8 cellular contexts compared by ENCODE assay signal in the genomic region with DNA sequence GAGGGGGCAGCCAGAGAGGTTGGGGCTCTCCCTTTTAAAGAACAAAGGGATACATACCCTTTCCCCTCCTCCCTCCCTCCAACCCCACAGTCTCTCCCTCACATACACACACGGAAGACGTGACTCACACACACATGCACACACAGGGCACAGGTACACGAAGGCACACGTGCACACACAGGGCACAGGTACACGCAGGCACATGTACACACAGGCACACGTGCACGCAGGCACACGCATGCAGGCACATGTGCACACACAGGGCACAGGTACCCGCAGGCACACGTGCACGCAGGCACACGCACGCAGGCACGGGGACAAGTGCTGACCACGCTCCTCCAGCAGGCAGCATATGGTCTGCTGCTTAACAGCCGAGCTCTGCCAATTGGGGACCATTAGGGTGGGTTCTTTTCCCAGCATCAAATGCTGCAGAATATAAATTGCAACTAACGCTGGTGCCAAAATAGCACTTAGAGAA. TPM values are rescaled to one million over a fixed set of nuclear protein-coding genes. Genes with fewer than 3 reads are reported as not detected.
A peak's percentile ranks its signal among the peaks of the same experiment; 100 is the strongest.
DNase-seq lines count a peak whose midpoint lies in the region; ATAC-seq, FAIRE-seq and TF ChIP-seq lines count a peak whose summit lies in the region.

No MANE protein-coding gene starts in this region.

- no peak overlapping the region for H3K4me3 ChIP-seq in GM23248
- H3K4me3 ChIP-seq in skin epidermis: peak overlapping the region in 4 of 7 experiments; percentile 13 to 37 (median 20)
- peak overlapping the region in 1 of 2 donors; percentile 11 for H3K4me3 ChIP-seq in prostate gland

- H3F3A ChIP-seq in GM23248 (ENCODE audit: insufficient read depth): no peaks in the 10 kb centered on the region

- H4K20me1 ChIP-seq in GM23248 (ENCODE audit: insufficient read depth): no peaks in the 10 kb centered on the region

- H3K36me3 ChIP-seq in GM23248 (ENCODE audit: low read depth) (no peaks in the 10 kb centered on the region), prostate gland (no peaks in the 10 kb centered on the region)

- no peak overlapping the region for H2AFZ ChIP-seq in GM23248

- 0 out of 2 replicates have a peak overlapping the region, but pooled peaks have one; percentile 18 for H3K9ac ChIP-seq in GM23248

- 0 out of 2 replicates have a peak, but pooled peaks cover 7% of the 10 kb centered on the region for H3K79me2 ChIP-seq in GM23248 (ENCODE audit: insufficient read depth)

- DNase-seq in GM23248: no peak
- peak; percentile 76 to 92 for DNase-seq in NCI-H524 (lab: John Stamatoyannopoulos, UW)
- DNase-seq in foreskin keratinocyte: no peak
- no peak for DNase-seq in GM12892 (ENCODE audit: insufficient read length)
- DNase-seq in prostate gland (ENCODE audit: low spot score): no peak

- no peak overlapping the region for H3K4me2 ChIP-seq in GM23248 (ENCODE audit: unreplicated experiment)

- in situ Hi-C loops in GM23248 (cut with MboI): no loop called here

- 65 to 66% methylated on average over 17 of the region's 17 CpGs for WGBS in GM23248 (ENCODE audit: low coverage in 1 of 2, low lambda C conversion rate in 2 of 2, missing lambda C conversion rate in 2 of 2), 2 experiments
- WGBS in prostate gland: 35% methylated on average over 17 of the region's 17 CpGs

- H3K4me1 ChIP-seq in GM23248 (ENCODE audit: insufficient read depth): no peaks in the 10 kb centered on the region
- H3K4me1 ChIP-seq in foreskin keratinocyte: no peaks in the 10 kb centered on the region
- no peaks in the 10 kb centered on the region for H3K4me1 ChIP-seq in prostate gland (replicated peaks)

- no peaks in the 10 kb centered on the region for H3K9me2 ChIP-seq in GM23248 (ENCODE audit: insufficient read depth)

- H3K9me3 ChIP-seq in GM23248 (ENCODE audit: low read depth) (no peaks in the 10 kb centered on the region), prostate gland (no peaks in the 10 kb centered on the region)

- intact Hi-C loops in prostate gland (cut with DNase I): loop anchor here (5.0 kb wide), 1 partner anchor 46 kb away; no protein-coding TSS in a partner anchor

- no peak overlapping the region for H3K27ac ChIP-seq in GM23248
- H3K27ac ChIP-seq in foreskin keratinocyte: no peak overlapping the region
- peak overlapping the region in 3 of 21 experiments; percentile 1 to 21 (median 10) for H3K27ac ChIP-seq in skin epidermis
- no peak overlapping the region for H3K27ac ChIP-seq in prostate gland

- no peak for FAIRE-seq in GM12892 (lab: Jason Lieb, UNC)

- TF ChIP-seq POLR2A in GM12892 (IDR thresholded peaks at IDR 0.05; ENCODE audit: low read depth, low read length) (no peak), prostate gland (IDR thresholded peaks at IDR 0.05) (no peak)

- ATAC-seq in foreskin keratinocyte (peak; percentile 8), HG03520 (IDR thresholded peaks at IDR 0.05; ENCODE audit: unreplicated experiment) (no peak), HG03521 (IDR thresholded peaks at IDR 0.05; ENCODE audit: unreplicated experiment) (no peak)

- TF ChIP-seq CTCF in foreskin keratinocyte (conservative IDR thresholded peaks at IDR 0.05): no peak
- no peak for TF ChIP-seq CTCF in prostate gland (IDR thresholded peaks at IDR 0.05)

- no peaks in the 10 kb centered on the region for H3K27me3 ChIP-seq in GM23248 (replicated peaks; ENCODE audit: insufficient read depth)
- H3K27me3 ChIP-seq in foreskin keratinocyte: no peaks in the 10 kb centered on the region
- no peaks in the 10 kb centered on the region for H3K27me3 ChIP-seq in prostate gland (replicated peaks; ENCODE audit: insufficient read depth)

RNA-seq across cellular contexts. Expression of gene FBXL18, which starts 35.0 kb away (rescaled TPM):
- total RNA-seq in GM23248 (2014; rRNA removed; shearing (Covaris generic)): 5.9 and 8.6 TPM in 2 replicates
- 11.4 and 12.4 TPM in 2 replicates for polyA plus RNA-seq in GM23248 (2016; fragmentation: Nextera tagmentation; extraction: Ambion mirVana)
- total RNA-seq in foreskin keratinocyte: 13.6 and 14.4 TPM in 2 replicates
- 2.5 and 3.4 TPM in 2 replicates for polyA plus RNA-seq in foreskin keratinocyte
- 1.9 TPM for polyA plus RNA-seq in GM12892 (2012; ENCODE audit: missing spikeins)
- 10 to 100 TPM; 13.3 to 19.2 TPM for total RNA-seq in prostate gland

RNA-seq across cellular contexts. Expression of gene ACTB, which starts 51.8 kb away (rescaled TPM):
- 4,032 and 4,079 TPM in 2 replicates for total RNA-seq in GM23248 (2014; rRNA removed; shearing (Covaris generic))
- polyA plus RNA-seq in GM23248 (2016; fragmentation: Nextera tagmentation; extraction: Ambion mirVana) (15,990 and 16,462 TPM in 2 replicates), foreskin keratinocyte (8,202 and 8,857 TPM in 2 replicates)
- total RNA-seq in foreskin keratinocyte (10,018 and 10,020 TPM in 2 replicates), prostate gland (1,000 to 10,000 TPM; 2,747 to 3,482 TPM)
- 10,904 TPM for polyA plus RNA-seq in GM12892 (2012; ENCODE audit: missing spikeins)

RNA-seq across cellular contexts. Expression of gene TNRC18, which starts 55.0 kb away (rescaled TPM):
- 47.4 and 51.8 TPM in 2 replicates for total RNA-seq in GM23248 (2014; rRNA removed; shearing (Covaris generic))
- polyA plus RNA-seq in GM23248 (2016; fragmentation: Nextera tagmentation; extraction: Ambion mirVana): 3.7 and 4.8 TPM in 2 replicates
- total RNA-seq in foreskin keratinocyte: 59.7 and 61.9 TPM in 2 replicates
- 15.0 and 19.3 TPM in 2 replicates for polyA plus RNA-seq in foreskin keratinocyte
- polyA plus RNA-seq in GM12892 (2012; ENCODE audit: missing spikeins): 8.6 TPM
- total RNA-seq in prostate gland: 100 to 1,000 TPM; 138 to 290 TPM

Comparison
In these comparisons a context has a peak if more than half of its experiments do, and no peak if none do; other contexts are left out.
1. DNase-seq: peak in NCI-H524 (2 of 2); none in GM23248 (single experiment), foreskin keratinocyte (0 of 2), GM12892 (single experiment) and prostate gland (single experiment).